Comparison of ENCODE assay signal across 8 cellular contexts in the genomic region with DNA sequence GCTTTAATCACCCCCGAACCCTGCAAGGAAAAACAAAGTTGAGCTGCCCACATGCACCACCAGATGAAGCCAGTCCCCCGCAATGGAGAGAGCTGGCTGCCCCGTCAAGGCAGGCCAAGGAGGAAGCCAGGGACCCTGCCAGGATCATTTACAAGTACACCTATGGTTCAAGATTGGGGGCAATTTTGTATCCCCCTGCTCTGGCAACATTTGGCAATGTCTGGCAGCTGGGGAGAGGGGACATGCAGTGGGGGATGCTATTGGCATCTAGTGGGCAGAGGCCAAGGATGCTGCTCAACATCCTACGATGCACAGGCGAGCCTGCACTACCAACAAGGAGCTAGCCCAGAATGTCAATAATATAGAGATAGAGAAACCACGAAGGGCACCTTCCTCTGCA. TPM values are rescaled to one million over a fixed set of nuclear protein-coding genes. Genes with fewer than 3 reads are reported as not detected.
A peak's percentile ranks its signal among the peaks of the same experiment; 100 is the strongest.
DNase-seq lines count a peak whose midpoint lies in the region; ATAC-seq, FAIRE-seq and TF ChIP-seq lines count a peak whose summit lies in the region.

No MANE protein-coding gene starts in this region.

- H3K27ac Mint-ChIP-seq in activated naive CD8-positive, alpha-beta T cell treated with anti-CD3 and anti-CD28 coated beads, Interleukin-2, amount 50 U/mL, for 24 hours = peak overlapping the region; percentile 98

- TF ChIP-seq CTCF in 22Rv1 (IDR thresholded peaks at IDR 0.05) = no peak
- TF ChIP-seq CTCF in WERI-Rb-1 (IDR thresholded peaks at IDR 0.05; ENCODE audit: low read depth, low read length) = no peak

- no peak for TF ChIP-seq POLR2A in GM12891 (IDR thresholded peaks at IDR 0.05; ENCODE audit: low read depth, low read length)

- WGBS in mesodermal cell (ENCODE audit: insufficient coverage in 2 of 2), 2 experiments = 89 to 100% methylated on average over 3 to 5 of the region's 6 CpGs
- WGBS in aorta, 2 donors = 78 to 86% methylated on average over 6 of the region's 6 CpGs

- H3K36me3 ChIP-seq in mesodermal cell (ENCODE audit: control insufficient read depth, insufficient read depth, low read length) (peaks cover 37% of the 10 kb centered on the region), aorta (ENCODE audit: control insufficient read depth in 1 of 2, insufficient read depth in 2 of 2, low read length in 1 of 2) (peaks cover 0 to 2% of the 10 kb centered on the region in 2 donors), WERI-Rb-1 (peaks cover 25% of the 10 kb centered on the region)

- H3K9me3 ChIP-seq in mesodermal cell (ENCODE audit: control insufficient read depth, low read length) (no peaks in the 10 kb centered on the region), aorta (ENCODE audit: control insufficient read depth, low read length) (no peaks in the 10 kb centered on the region), WERI-Rb-1 (ENCODE audit: severe bottlenecking) (no peaks in the 10 kb centered on the region)

- peak overlapping the region; percentile 94 for H3K4me3 Mint-ChIP-seq in activated naive CD8-positive, alpha-beta T cell treated with anti-CD3 and anti-CD28 coated beads, Interleukin-2, amount 50 U/mL, for 24 hours

- H3K27me3 ChIP-seq in aorta (ENCODE audit: control insufficient read depth in 1 of 2, insufficient read depth in 2 of 2, low read length in 1 of 2) (no peaks in the 10 kb centered on the region), WERI-Rb-1 (ENCODE audit: insufficient read depth, low read depth, severe bottlenecking) (no peaks in the 10 kb centered on the region)

- peaks cover 24% of the 10 kb centered on the region for H3K36me3 Mint-ChIP-seq in activated naive CD8-positive, alpha-beta T cell treated with anti-CD3 and anti-CD28 coated beads, Interleukin-2, amount 50 U/mL, for 24 hours (ENCODE audit: low read depth)

- peak; percentile 20 for FAIRE-seq in GM12891 (lab: Jason Lieb, UNC)

- no peak for ATAC-seq in activated naive CD8-positive, alpha-beta T cell treated with anti-CD3 and anti-CD28 coated beads, Interleukin-2, amount 50 U/mL, for 24 hours
- no peak for ATAC-seq in aorta (ENCODE audit: low FRiP score)

- H3K27ac ChIP-seq in 22Rv1 = peak overlapping the region; percentile 96; the same call in 1 of the 2 replicates
- peak overlapping the region; percentile 99 for H3K27ac ChIP-seq in mesodermal cell (ENCODE audit: low read depth, low read length, severe bottlenecking)
- no peak overlapping the region for H3K27ac ChIP-seq in aorta (ENCODE audit: low read depth in 1 of 2, low read length in 2 of 2)
- no peak overlapping the region for H3K27ac ChIP-seq in WERI-Rb-1

- H3K27me3 Mint-ChIP-seq in activated naive CD8-positive, alpha-beta T cell treated with anti-CD3 and anti-CD28 coated beads, Interleukin-2, amount 50 U/mL, for 24 hours = no peaks in the 10 kb centered on the region

- H3K4me1 ChIP-seq in mesodermal cell (ENCODE audit: control insufficient read depth, insufficient read depth, low read length, poor library complexity, severe bottlenecking) = peaks cover 32% of the 10 kb centered on the region
- H3K4me1 ChIP-seq in aorta (ENCODE audit: control insufficient read depth in 1 of 2, insufficient read depth in 2 of 2, low read length in 2 of 2) = no peaks in the 10 kb centered on the region

- H3K4me3 ChIP-seq in mesodermal cell (ENCODE audit: extremely low read depth, insufficient read depth, low read length, poor library complexity, severe bottlenecking) = peak overlapping the region; percentile 60
- no peak overlapping the region for H3K4me3 ChIP-seq in aorta (ENCODE audit: low read length in 2 of 2)
- H3K4me3 ChIP-seq in WERI-Rb-1 (ENCODE audit: low read depth, low read length) = no peak overlapping the region

- DNase-seq in GM12891 (ENCODE audit: insufficient read length, low spot score) (no peak), aorta (no peak), WERI-Rb-1 (no peak), HT-29 (ENCODE audit: low spot score) (no peak), SK-N-DZ (ENCODE audit: low spot score) (no peak)
- no peak for DNase-seq in activated naive CD8-positive, alpha-beta T cell treated with anti-CD3 and anti-CD28 coated beads, Interleukin-2, amount 50 U/mL, for 24 hours

- H3K9me3 Mint-ChIP-seq in activated naive CD8-positive, alpha-beta T cell treated with anti-CD3 and anti-CD28 coated beads, Interleukin-2, amount 50 U/mL, for 24 hours = no peaks in the 10 kb centered on the region

- H3K4me1 Mint-ChIP-seq in activated naive CD8-positive, alpha-beta T cell treated with anti-CD3 and anti-CD28 coated beads, Interleukin-2, amount 50 U/mL, for 24 hours = peaks cover 39% of the 10 kb centered on the region

- intact Hi-C loops in aorta (cut with DNase I) = loop anchor here in 1 of 2 donors (2.0 kb wide), 1 partner anchor 15 kb away; the partner anchor contains the start of gene COX5B

TF ChIP-seq in GM12891, 5 proteins besides CTCF, POLR2A, EP300 and RAD21:
- TF ChIP-seq POLR2AphosphoS5 (IDR thresholded peaks at IDR 0.05; ENCODE audit: low read depth, low read length) (no peak), SPI1 (IDR thresholded peaks at IDR 0.05; ENCODE audit: low read depth, low read length) (no peak), TAF1 (IDR thresholded peaks at IDR 0.05; ENCODE audit: low read depth, low read length) (no peak)

RNA-seq across cellular contexts. Expression of gene ACTR1B, which starts 1.9 kb away (rescaled TPM):
- polyA plus RNA-seq in GM12891 (2012; ENCODE audit: low read depth, missing spikeins) = 52.0 TPM
- 88.4 TPM for polyA plus RNA-seq in mesodermal cell (2013, experiment 1 of 2)
- 77.1 TPM for polyA plus RNA-seq in mesodermal cell (2013, experiment 2 of 2)
- total RNA-seq in aorta = 10 to 100 TPM; 70.6 to 74.4 TPM
- polyA plus RNA-seq in aorta = 10 to 100 TPM; 63.2 to 92.2 TPM
- total RNA-seq in HT-29 (2014; rRNA removed; shearing (Covaris generic)) = 61.6 and 66.7 TPM in 2 replicates
- polyA plus RNA-seq in SK-N-DZ (2014; cell fraction: cytosol; rRNA removed) = 80.4 and 85.8 TPM in 2 replicates
- 228 and 251 TPM in 2 replicates for polyA plus RNA-seq in SK-N-DZ (2014; cell fraction: nucleus; rRNA removed)

RNA-seq across cellular contexts. Expression of gene C2orf92, which starts 7.6 kb away (rescaled TPM):
- polyA plus RNA-seq in GM12891 (2012; ENCODE audit: low read depth, missing spikeins) = 5.0 TPM
- polyA plus RNA-seq in mesodermal cell (2013, experiment 1 of 2) = 4.6 TPM
- polyA plus RNA-seq in mesodermal cell (2013, experiment 2 of 2) = 5.8 TPM
- 10 to 100 TPM; 10.3 TPM for total RNA-seq in aorta
- polyA plus RNA-seq in aorta = 10 to 100 TPM in 1 of 2 donors, 1 to 10 TPM in 1; 4.1 to 36.3 TPM
- 1.9 and 2.2 TPM in 2 replicates for total RNA-seq in HT-29 (2014; rRNA removed; shearing (Covaris generic))
- polyA plus RNA-seq in SK-N-DZ (2014; cell fraction: cytosol; rRNA removed) = 1.0 and 1.6 TPM in 2 replicates
- 4.5 and 15.1 TPM in 2 replicates for polyA plus RNA-seq in SK-N-DZ (2014; cell fraction: nucleus; rRNA removed)

RNA-seq across cellular contexts. Expression of gene COX5B, which starts 16.1 kb away (rescaled TPM):
- 373 TPM for polyA plus RNA-seq in GM12891 (2012; ENCODE audit: low read depth, missing spikeins)
- polyA plus RNA-seq in mesodermal cell (2013, experiment 1 of 2) = 297 TPM
- polyA plus RNA-seq in mesodermal cell (2013, experiment 2 of 2) = 259 TPM
- 100 to 1,000 TPM; 114 to 130 TPM for total RNA-seq in aorta
- polyA plus RNA-seq in aorta = 100 to 1,000 TPM; 250 to 286 TPM
- 428 and 475 TPM in 2 replicates for total RNA-seq in HT-29 (2014; rRNA removed; shearing (Covaris generic))
- 409 and 432 TPM in 2 replicates for polyA plus RNA-seq in SK-N-DZ (2014; cell fraction: cytosol; rRNA removed)
- polyA plus RNA-seq in SK-N-DZ (2014; cell fraction: nucleus; rRNA removed) = 302 and 505 TPM in 2 replicates

RNA-seq across cellular contexts. Expression of gene ZAP70, which starts 51.4 kb away (rescaled TPM):
- 21.2 TPM for polyA plus RNA-seq in GM12891 (2012; ENCODE audit: low read depth, missing spikeins)
- 7.6 TPM for polyA plus RNA-seq in mesodermal cell (2013, experiment 1 of 2)
- polyA plus RNA-seq in mesodermal cell (2013, experiment 2 of 2) = 7.3 TPM
- total RNA-seq in aorta = 1 to 10 TPM; 4.3 to 7.5 TPM
- 1 to 10 TPM; 1.3 to 2.8 TPM for polyA plus RNA-seq in aorta
- 1.8 TPM in 1 of 2 replicates, not detected in the other for total RNA-seq in HT-29 (2014; rRNA removed; shearing (Covaris generic))
- polyA plus RNA-seq in SK-N-DZ (2014; cell fraction: cytosol; rRNA removed) = 3.5 and 7.8 TPM in 2 replicates
- 30.0 and 44.7 TPM in 2 replicates for polyA plus RNA-seq in SK-N-DZ (2014; cell fraction: nucleus; rRNA removed)

Comparison
In these comparisons a context has a peak if more than half of its experiments do, and no peak if none do; other contexts are left out.
1. H3K27ac ChIP-seq: peak in 22Rv1 (single experiment) and mesodermal cell (single experiment); none in aorta (0 of 2) and WERI-Rb-1 (single experiment).